Comparison of ENCODE assay signal across 15 cellular contexts in genomic region chr7:148723846-148724245, GRCh38.
"Had no signal": no experiment of that assay in that cellular context is flagged by ENCODE, and none has a peak within 500 bp of the region (broad histone marks: within the 10 kb centered on the region; RNA-seq: fewer than 3 reads in every experiment).

No MANE protein-coding gene starts in this region.

- H3K4me3 ChIP-seq: pancreas had no signal

- H3K9me3 ChIP-seq: pancreas had no signal

- H3K27ac Mint-ChIP-seq: memory B cell; T-helper 2 cell treated with Interferon-gamma antibody and Interleukin-4, amounts not matched to agents 5 μg/mL and 100 μg/mL, for 36 hours; type B pancreatic cell had no signal

- FAIRE-seq: pancreas, small intestine had no signal

- H3K4me3 Mint-ChIP-seq: memory B cell, type B pancreatic cell had no signal

- ATAC-seq: foreskin keratinocyte; stimulated activated naive CD8-positive, alpha-beta T cell treated with anti-CD3 and anti-CD28 coated beads, Interleukin-15, Interleukin-2, amounts not matched to agents 100 U/mL and 50 U/mL, for 24 hours had no signal

- H3K36me3 ChIP-seq: pancreas had no signal

- H3K27ac ChIP-seq: foreskin keratinocyte had no signal

- H3K27me3 ChIP-seq: foreskin keratinocyte, pancreas had no signal

- H3K27me3 Mint-ChIP-seq: memory B cell; naive thymus-derived CD8-positive, alpha-beta T cell; type B pancreatic cell had no signal

- DNase-seq: activated CD4-positive, alpha-beta T cell treated with anti-CD3 and anti-CD28 coated beads, Interleukin-2, amount 50 U/mL, for 1 hour; activated CD8-positive, alpha-beta memory T cell treated with anti-CD3 and anti-CD28 coated beads for 24 hours; activated naive CD4-positive, alpha-beta T cell treated with Interleukin-2 at 50 U/mL for 16 hours; aorta; foreskin keratinocyte; kidney glomerular epithelial cell; left ventricle myocardium superior; naive thymus-derived CD8-positive, alpha-beta T cell; pancreas; small intestine; stimulated activated CD4-positive, alpha-beta T cell treated with anti-CD3 and anti-CD28 coated beads, Interleukin-4, amount 100 ng/mL, for 24 hours; stimulated activated naive CD8-positive, alpha-beta T cell treated with anti-CD3 and anti-CD28 coated beads, Interleukin-15, Interleukin-2, amounts not matched to agents 100 U/mL and 50 U/mL, for 24 hours had no signal

- H3K9me3 Mint-ChIP-seq: memory B cell; naive thymus-derived CD8-positive, alpha-beta T cell; T-helper 2 cell treated with Interferon-gamma antibody and Interleukin-4, amounts not matched to agents 5 μg/mL and 100 μg/mL, for 36 hours; type B pancreatic cell had no signal
